Comparison of ENCODE assay signal across 20 cellular contexts in genomic region chrY:26408943-26409712, GRCh38.
DNase-seq lines count a peak whose midpoint lies in the region; ATAC-seq and TF ChIP-seq lines count a peak whose summit lies in the region.
"Had no signal": no experiment of that assay in that cellular context is flagged by ENCODE, and none has a peak within 500 bp of the region (broad histone marks: within the 10 kb centered on the region; RNA-seq: fewer than 3 reads in every experiment).

No MANE protein-coding gene starts in this region.

- no peaks in the 10 kb centered on the region for H3K36me3 Mint-ChIP-seq in glutamatergic neuron (ENCODE audit: unreplicated experiment)
- H3K36me3 Mint-ChIP-seq in stimulated activated memory B cell treated with anti-CD40 and anti-IgM and Interleukin-4, amounts not matched to agents 10 μg/mL and 1 μg/mL and 100 μg/mL, for 72 hours: no peaks in the 10 kb centered on the region
- H3K36me3 Mint-ChIP-seq: CD8-positive, alpha-beta memory T cell had no signal

- peak; percentile 43 for ATAC-seq in stimulated activated memory B cell treated with anti-CD40 and anti-IgM and Interleukin-4, amounts not matched to agents 10 μg/mL and 1 μg/mL and 100 μg/mL, for 72 hours
- no peak for ATAC-seq in GM21529 (IDR thresholded peaks at IDR 0.05; ENCODE audit: unreplicated experiment)

- no peak overlapping the region for H3K4me3 ChIP-seq in NB4 (ENCODE audit: low read depth, low read length)
- H3K4me3 ChIP-seq: HAP-1, MG63 had no signal

- DNase-seq in EL (peak; percentile 0), NB4 (ENCODE audit: low read depth) (peak; percentile 0), glutamatergic neuron (peak; percentile 85), kidney tubule cell (ENCODE audit: low spot score) (no peak)
- DNase-seq in central memory CD4-positive, alpha-beta T cell: no peak
- DNase-seq: C1 segment of cervical spinal cord; CD8-positive, alpha-beta memory T cell; Kasumi-1; MG63; NCI-H1105; NCI-H1694; NCI-H2081 treated with DMSO at 0.1 percent for 48 hours; NCI-H2227 treated with DMSO at 0.1 percent for 48 hours; NCI-H524; RPMI8226; SHP77 treated with DMSO at 0.1 percent for 48 hours; SK-N-SH had no signal

- no peak for TF ChIP-seq CTCF in NB4 (IDR thresholded peaks at IDR 0.05; ENCODE audit: low read depth, low read length)
- TF ChIP-seq CTCF in glutamatergic neuron (IDR thresholded peaks at IDR 0.05; ENCODE audit: partially characterized antibody, unreplicated experiment): no peak

- no peak for TF ChIP-seq POLR2A in NB4 (IDR thresholded peaks at IDR 0.05; ENCODE audit: extremely low read depth, insufficient read length)

- H3K4me3 Mint-ChIP-seq in glutamatergic neuron (ENCODE audit: unreplicated experiment): peak overlapping the region; percentile 94
- H3K4me3 Mint-ChIP-seq in stimulated activated memory B cell treated with anti-CD40 and anti-IgM and Interleukin-4, amounts not matched to agents 10 μg/mL and 1 μg/mL and 100 μg/mL, for 72 hours: peak overlapping the region; percentile 26
- H3K4me3 Mint-ChIP-seq: CD8-positive, alpha-beta memory T cell had no signal

- peaks cover 2% of the 10 kb centered on the region for H3K27me3 Mint-ChIP-seq in glutamatergic neuron (ENCODE audit: unreplicated experiment)
- H3K27me3 Mint-ChIP-seq in stimulated activated memory B cell treated with anti-CD40 and anti-IgM and Interleukin-4, amounts not matched to agents 10 μg/mL and 1 μg/mL and 100 μg/mL, for 72 hours: no peaks in the 10 kb centered on the region
- H3K27me3 Mint-ChIP-seq: CD8-positive, alpha-beta memory T cell had no signal

- H3K27ac Mint-ChIP-seq in glutamatergic neuron (ENCODE audit: unreplicated experiment): peak overlapping the region; percentile 87
- no peak overlapping the region for H3K27ac Mint-ChIP-seq in stimulated activated memory B cell treated with anti-CD40 and anti-IgM and Interleukin-4, amounts not matched to agents 10 μg/mL and 1 μg/mL and 100 μg/mL, for 72 hours
- H3K27ac Mint-ChIP-seq: CD8-positive, alpha-beta memory T cell had no signal

- peaks cover 1% of the 10 kb centered on the region for H3K4me1 Mint-ChIP-seq in glutamatergic neuron (ENCODE audit: low read depth, unreplicated experiment)
- H3K4me1 Mint-ChIP-seq in stimulated activated memory B cell treated with anti-CD40 and anti-IgM and Interleukin-4, amounts not matched to agents 10 μg/mL and 1 μg/mL and 100 μg/mL, for 72 hours: no peaks in the 10 kb centered on the region
- H3K4me1 Mint-ChIP-seq: CD8-positive, alpha-beta memory T cell had no signal

- peaks cover 3% of the 10 kb centered on the region for H3K9me3 Mint-ChIP-seq in glutamatergic neuron (ENCODE audit: unreplicated experiment)
- H3K9me3 Mint-ChIP-seq in stimulated activated memory B cell treated with anti-CD40 and anti-IgM and Interleukin-4, amounts not matched to agents 10 μg/mL and 1 μg/mL and 100 μg/mL, for 72 hours: peaks cover 1% of the 10 kb centered on the region
- H3K9me3 Mint-ChIP-seq: CD8-positive, alpha-beta memory T cell had no signal

Comparison
In these comparisons a context has a peak if more than half of its experiments do, and no peak if none do; other contexts are left out.
1. DNase-seq: peak in EL (single experiment), NB4 (single experiment) and glutamatergic neuron (single experiment); none in central memory CD4-positive, alpha-beta T cell (single experiment) and kidney tubule cell (single experiment).